1 cellular context compared by ENCODE assay signal in genomic region chr9:136399176-136400037, GRCh38.
TF ChIP-seq lines count a peak whose summit lies in the region.

No MANE protein-coding gene starts in this region.

TF ChIP-seq in GM23338, 12 proteins besides CTCF, POLR2A, EP300 and RAD21 (continued from another document):
- TF ChIP-seq ZNF462 (CRISPR knock-in tag; IDR thresholded peaks at IDR 0.05), result no peak
- TF ChIP-seq REST (IDR thresholded peaks at IDR 0.05; ENCODE audit: unreplicated experiment), result no peak
- TF ChIP-seq EZH2phosphoT487 (IDR thresholded peaks at IDR 0.05; ENCODE audit: unreplicated experiment), result no peak
- TF ChIP-seq EZH2 (IDR thresholded peaks at IDR 0.05; ENCODE audit: low read depth, unreplicated experiment), result no peak
- TF ChIP-seq ZNF114 (CRISPR knock-in tag; IDR thresholded peaks at IDR 0.05), result no peak
- no peak for TF ChIP-seq ETS1 (IDR thresholded peaks at IDR 0.05)
- no peak for TF ChIP-seq POLR2AphosphoS5 (IDR thresholded peaks at IDR 0.05; ENCODE audit: low read depth)
- TF ChIP-seq CREB1 (CRISPR knock-in tag; IDR thresholded peaks at IDR 0.05; ENCODE audit: low read depth), result no peak
- no peak for TF ChIP-seq NANOG (IDR thresholded peaks at IDR 0.05; ENCODE audit: borderline replicate concordance)
- no peak for TF ChIP-seq STAT1 (IDR thresholded peaks at IDR 0.05; ENCODE audit: unreplicated experiment)
- TF ChIP-seq JUNB (IDR thresholded peaks at IDR 0.05; ENCODE audit: unreplicated experiment), result no peak
